Comparison of ENCODE assay signal across 1 cellular context in the genomic region with DNA sequence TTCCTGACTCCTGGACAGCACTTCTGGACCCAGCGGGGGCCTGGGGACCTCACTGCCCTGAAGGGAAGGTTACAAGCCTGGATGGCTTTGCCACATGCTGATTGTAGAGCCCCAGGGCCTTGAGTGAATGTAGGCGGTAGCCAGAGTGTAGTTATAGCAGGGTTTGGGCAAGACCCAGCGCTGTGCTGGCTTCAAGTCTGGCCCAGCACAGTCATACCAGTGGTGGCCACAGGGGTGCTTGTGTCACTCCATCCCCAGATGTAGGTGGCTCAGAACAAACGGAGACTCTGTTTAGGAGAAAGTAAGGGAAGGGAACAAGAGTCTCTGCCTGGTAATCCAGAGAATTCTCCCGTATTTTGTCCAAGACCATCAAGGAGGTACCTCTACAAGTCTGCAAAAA.
TF ChIP-seq lines count a peak whose summit lies in the region.

No MANE protein-coding gene starts in this region.

TF ChIP-seq in HepG2, 621 proteins besides CTCF, POLR2A, EP300 and RAD21:
- TF ChIP-seq, protein P1, sequence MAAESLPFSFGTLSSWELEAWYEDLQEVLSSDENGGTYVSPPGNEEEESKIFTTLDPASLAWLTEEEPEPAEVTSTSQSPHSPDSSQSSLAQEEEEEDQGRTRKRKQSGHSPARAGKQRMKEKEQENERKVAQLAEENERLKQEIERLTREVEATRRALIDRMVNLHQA (CRISPR knock-in tag; IDR thresholded peaks at IDR 0.05) = no peak
- TF ChIP-seq, protein P2, sequence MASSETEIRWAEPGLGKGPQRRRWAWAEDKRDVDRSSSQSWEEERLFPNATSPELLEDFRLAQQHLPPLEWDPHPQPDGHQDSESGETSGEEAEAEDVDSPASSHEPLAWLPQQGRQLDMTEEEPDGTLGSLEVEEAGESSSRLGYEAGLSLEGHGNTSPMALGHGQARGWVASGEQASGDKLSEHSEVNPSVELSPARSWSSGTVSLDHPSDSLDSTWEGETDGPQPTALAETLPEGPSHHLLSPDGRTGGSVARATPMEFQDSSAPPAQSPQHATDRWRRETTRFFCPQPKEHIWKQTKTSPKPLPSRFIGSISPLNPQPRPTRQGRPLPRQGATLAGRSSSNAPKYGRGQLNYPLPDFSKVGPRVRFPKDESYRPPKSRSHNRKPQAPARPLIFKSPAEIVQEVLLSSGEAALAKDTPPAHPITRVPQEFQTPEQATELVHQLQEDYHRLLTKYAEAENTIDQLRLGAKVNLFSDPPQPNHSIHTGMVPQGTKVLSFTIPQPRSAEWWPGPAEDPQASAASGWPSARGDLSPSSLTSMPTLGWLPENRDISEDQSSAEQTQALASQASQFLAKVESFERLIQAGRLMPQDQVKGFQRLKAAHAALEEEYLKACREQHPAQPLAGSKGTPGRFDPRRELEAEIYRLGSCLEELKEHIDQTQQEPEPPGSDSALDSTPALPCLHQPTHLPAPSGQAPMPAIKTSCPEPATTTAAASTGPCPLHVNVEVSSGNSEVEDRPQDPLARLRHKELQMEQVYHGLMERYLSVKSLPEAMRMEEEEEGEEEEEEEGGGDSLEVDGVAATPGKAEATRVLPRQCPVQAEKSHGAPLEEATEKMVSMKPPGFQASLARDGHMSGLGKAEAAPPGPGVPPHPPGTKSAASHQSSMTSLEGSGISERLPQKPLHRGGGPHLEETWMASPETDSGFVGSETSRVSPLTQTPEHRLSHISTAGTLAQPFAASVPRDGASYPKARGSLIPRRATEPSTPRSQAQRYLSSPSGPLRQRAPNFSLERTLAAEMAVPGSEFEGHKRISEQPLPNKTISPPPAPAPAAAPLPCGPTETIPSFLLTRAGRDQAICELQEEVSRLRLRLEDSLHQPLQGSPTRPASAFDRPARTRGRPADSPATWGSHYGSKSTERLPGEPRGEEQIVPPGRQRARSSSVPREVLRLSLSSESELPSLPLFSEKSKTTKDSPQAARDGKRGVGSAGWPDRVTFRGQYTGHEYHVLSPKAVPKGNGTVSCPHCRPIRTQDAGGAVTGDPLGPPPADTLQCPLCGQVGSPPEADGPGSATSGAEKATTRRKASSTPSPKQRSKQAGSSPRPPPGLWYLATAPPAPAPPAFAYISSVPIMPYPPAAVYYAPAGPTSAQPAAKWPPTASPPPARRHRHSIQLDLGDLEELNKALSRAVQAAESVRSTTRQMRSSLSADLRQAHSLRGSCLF (CRISPR knock-in tag; IDR thresholded peaks at IDR 0.05; ENCODE audit: borderline replicate concordance) = no peak
- no peak for TF ChIP-seq ZNF382 (CRISPR knock-in tag; IDR thresholded peaks at IDR 0.05; ENCODE audit: borderline replicate concordance)
